Comparison of ENCODE assay signal across 16 cellular contexts in genomic region chr9:112401175-112401815, GRCh38. TPM values are rescaled to one million over a fixed set of nuclear protein-coding genes. Genes with fewer than 3 reads are reported as not detected.
DNase-seq lines count a peak whose midpoint lies in the region; ATAC-seq and TF ChIP-seq lines count a peak whose summit lies in the region.
"Had no signal": no experiment of that assay in that cellular context is flagged by ENCODE, and none has a peak within 500 bp of the region (broad histone marks: within the 10 kb centered on the region; RNA-seq: fewer than 3 reads in every experiment).

No MANE protein-coding gene starts in this region.

- intact Hi-C loops in lower lobe of right lung (cut with DNase I), result no loop called here
- intact Hi-C loops in upper lobe of right lung (cut with DNase I), result no loop called here

- H3K27ac ChIP-seq in lower lobe of right lung (no peak overlapping the region), upper lobe of right lung (no peak overlapping the region)
- H3K27ac ChIP-seq: BLaER1 treated with 17β-estradiol and CSF1 and Interleukin-3, amounts not matched to agents 10 nM and 100 nM had no signal

- ATAC-seq in lower lobe of right lung (peak; percentile 52 to 63), upper lobe of right lung (peak; percentile 74), GM19452 (IDR thresholded peaks at IDR 0.05; ENCODE audit: unreplicated experiment) (no peak)
- ATAC-seq: GM23338 had no signal

- no peak for TF ChIP-seq CTCF in lower lobe of right lung (IDR thresholded peaks at IDR 0.05)
- TF ChIP-seq CTCF in upper lobe of right lung (IDR thresholded peaks at IDR 0.05), result no peak
- TF ChIP-seq CTCF in foreskin fibroblast (IDR thresholded peaks at IDR 0.05; ENCODE audit: low read depth, low read length), result no peak

- H3K9me3 ChIP-seq in lower lobe of right lung (no peaks in the 10 kb centered on the region), upper lobe of right lung (no peaks in the 10 kb centered on the region)
- H3K9me3 ChIP-seq: HAP-1 had no signal

- H3K4me1 ChIP-seq in lower lobe of right lung (no peaks in the 10 kb centered on the region), upper lobe of right lung (no peaks in the 10 kb centered on the region)
- H3K4me1 ChIP-seq: BLaER1 treated with 17β-estradiol and CSF1 and Interleukin-3, amounts not matched to agents 10 nM and 100 nM; HAP-1 had no signal

- H3K36me3 ChIP-seq in lower lobe of right lung, result peaks cover 4% of the 10 kb centered on the region
- peaks cover 9% of the 10 kb centered on the region for H3K36me3 ChIP-seq in upper lobe of right lung
- H3K36me3 ChIP-seq: HAP-1 had no signal

- no peak overlapping the region for H3K4me3 ChIP-seq in lower lobe of right lung
- no peak overlapping the region for H3K4me3 ChIP-seq in upper lobe of right lung
- no peak overlapping the region for H3K4me3 ChIP-seq in foreskin fibroblast (ENCODE audit: low read depth in 1 of 2, low read length in 2 of 2)
- H3K4me3 ChIP-seq: BLaER1 treated with 17β-estradiol and CSF1 and Interleukin-3, amounts not matched to agents 10 nM and 100 nM; GM23338; HAP-1 had no signal

- H3K27me3 ChIP-seq in lower lobe of right lung (ENCODE audit: low read depth) (no peaks in the 10 kb centered on the region), upper lobe of right lung (no peaks in the 10 kb centered on the region)
- H3K27me3 ChIP-seq: BLaER1 treated with 17β-estradiol and CSF1 and Interleukin-3, amounts not matched to agents 10 nM and 100 nM had no signal

- DNase-seq in NCI-H748 (lab: John Stamatoyannopoulos, UW; ENCODE audit: unreplicated experiment) (peak; percentile 15), NCI-H748 treated with DMSO at 0.1 percent for 48 hours (lab: John Stamatoyannopoulos, UW) (no peak), NCI-H69 (lab: John Stamatoyannopoulos, UW) (peak; percentile 49), lower lobe of right lung (no peak), upper lobe of right lung (no peak), foreskin fibroblast (no peak), DMS53 treated with DMSO at 0.1 percent for 48 hours (lab: John Stamatoyannopoulos, UW; ENCODE audit: unreplicated experiment) (no peak)
- DNase-seq: 8988T; Calu3; CD4-positive, CD25-positive, alpha-beta regulatory T cell; DMS 273 treated with DMSO at 0.1 percent for 48 hours; DMS79 had no signal

RNA-seq across cellular contexts. Expression of gene HSDL2, which starts 21.4 kb away (rescaled TPM):
- total RNA-seq in lower lobe of right lung, result 55.3 TPM
- total RNA-seq in upper lobe of right lung, result 56.3 TPM

Comparison
In these comparisons a context has a peak if more than half of its experiments do, and no peak if none do; other contexts are left out.
1. DNase-seq: peak in NCI-H748 (single experiment) and NCI-H69 (single experiment); none in NCI-H748 treated with DMSO at 0.1 percent for 48 hours (single experiment), lower lobe of right lung (single experiment), upper lobe of right lung (single experiment), foreskin fibroblast (0 of 2) and DMS53 treated with DMSO at 0.1 percent for 48 hours (single experiment).